ENCODE assay signal across 8 cellular contexts in genomic region chr21:32413697-32414578, GRCh38. TPM values are rescaled to one million over a fixed set of nuclear protein-coding genes. Genes with fewer than 3 reads are reported as not detected.
A peak's percentile ranks its signal among the peaks of the same experiment; 100 is the strongest.
DNase-seq lines count a peak whose midpoint lies in the region; TF ChIP-seq lines count a peak whose summit lies in the region.

No MANE protein-coding gene starts in this region.

- TF ChIP-seq CTCF in HEK293 (tag by site-specific recombination; IDR thresholded peaks at IDR 0.05) (no peak), VCaP (conservative IDR thresholded peaks at IDR 0.05) (no peak)

- POLR2A ChIA-PET in HEK293 (lab: Yijun Ruan, JAX) = no interaction called here

- H3K27ac ChIP-seq in HEK293 (ENCODE audit: extremely low read depth, low read depth, low read length) (no peak overlapping the region), VCaP (peak overlapping the region; percentile 94)

- H3K4me3 ChIP-seq in HEK293 (ENCODE audit: low read depth, low read length) = no peak overlapping the region

- peaks cover 13% of the 10 kb centered on the region for H3K4me1 ChIP-seq in HEK293 (ENCODE audit: control insufficient read depth, insufficient read depth, low read length)

- CTCF ChIA-PET in HEK293 (lab: Yijun Ruan, JAX) = interaction anchor here (0.8 to 2.7 kb wide), 8 partner anchors 8 to 187 kb away, joined by 3 to 28 read pairs (median 4); no protein-coding TSS in a partner anchor

- no peaks in the 10 kb centered on the region for H3K36me3 ChIP-seq in HEK293 (ENCODE audit: control insufficient read depth in 2 of 2, insufficient read depth in 1 of 2, low read length in 2 of 2)

- H3K9me3 ChIP-seq in HEK293 (ENCODE audit: control insufficient read depth, insufficient read depth, low read depth, low read length) = no peaks in the 10 kb centered on the region

- DNase-seq in fibroblast of peridontal ligament (ENCODE audit: extremely low read depth) (peak; percentile 73), renal cortical epithelial cell (ENCODE audit: low read depth) (peak; percentile 20), NCI-H2196 (lab: John Stamatoyannopoulos, UW; ENCODE audit: unreplicated experiment) (no peak), mucosa of gallbladder (ENCODE audit: low spot score) (no peak), CD1c-positive myeloid dendritic cell (ENCODE audit: extremely low spot score) (no peak)
- no peak for DNase-seq in effector CD4-positive, alpha-beta T cell

TF ChIP-seq in HEK293, 187 proteins besides CTCF, POLR2A, EP300 and RAD21 (continues in another document):
- TF ChIP-seq ZBTB48 (tag by site-specific recombination; IDR thresholded peaks at IDR 0.05) (peak; percentile 100), HIC1 (tag by site-specific recombination; IDR thresholded peaks at IDR 0.05) (no peak), ZBTB17 (tag by site-specific recombination; IDR thresholded peaks at IDR 0.05) (peak; percentile 59; the same call in 1 of the 2 replicates), ZNF585B (tag by site-specific recombination; IDR thresholded peaks at IDR 0.05) (no peak), PRDM10 (tag by site-specific recombination; IDR thresholded peaks at IDR 0.05) (no peak), ZFP41 (tag by site-specific recombination; IDR thresholded peaks at IDR 0.05; ENCODE audit: borderline replicate concordance) (no peak), ZNF629 (tag by site-specific recombination; IDR thresholded peaks at IDR 0.05) (peak; percentile 87), KLF17 (tag by site-specific recombination; IDR thresholded peaks at IDR 0.05) (0 out of 2 replicates have a peak, but pooled peaks have one; percentile 32), KLF8 (tag by site-specific recombination; IDR thresholded peaks at IDR 0.05) (peak; percentile 13; the same call in 1 of the 2 replicates), FEZF1 (tag by site-specific recombination; IDR thresholded peaks at IDR 0.05) (peak; percentile 73), ZEB2 (tag by site-specific recombination; IDR thresholded peaks at IDR 0.05) (peak; percentile 61), ZNF335 (tag by site-specific recombination; conservative IDR thresholded peaks at IDR 0.05) (peak; percentile 93), ZBTB21 (tag by site-specific recombination; IDR thresholded peaks at IDR 0.05) (peak; percentile 68; the same call in 1 of the 2 replicates), OSR2 (tag by site-specific recombination; IDR thresholded peaks at IDR 0.05) (peak; percentile 82), ZNF449 (tag by site-specific recombination; IDR thresholded peaks at IDR 0.05) (no peak), ZNF184 (tag by site-specific recombination; IDR thresholded peaks at IDR 0.05) (0 out of 2 replicates have a peak, but pooled peaks have one; percentile 25), ZNF266 (tag by site-specific recombination; IDR thresholded peaks at IDR 0.05; ENCODE audit: low read depth) (no peak), ZNF513 (tag by site-specific recombination; IDR thresholded peaks at IDR 0.05) (no peak), PRDM6 (tag by site-specific recombination; IDR thresholded peaks at IDR 0.05) (peak; percentile 77)

RNA-seq across cellular contexts. Expression of gene EVA1C, which starts 1.4 kb away (rescaled TPM):
- total RNA-seq in renal cortical epithelial cell (0.69 and 0.70 TPM in 2 replicates), mucosa of gallbladder (34.8 TPM)

RNA-seq across cellular contexts. Expression of gene URB1, which starts 21.1 kb away (rescaled TPM):
- total RNA-seq in renal cortical epithelial cell (10.6 and 23.1 TPM in 2 replicates), mucosa of gallbladder (11.3 TPM)

Comparison
In these comparisons a context has a peak if more than half of its experiments do, and no peak if none do; other contexts are left out.
1. DNase-seq: peak in fibroblast of peridontal ligament (single experiment) and renal cortical epithelial cell (single experiment); none in NCI-H2196 (single experiment), mucosa of gallbladder (single experiment), CD1c-positive myeloid dendritic cell (single experiment) and effector CD4-positive, alpha-beta T cell (single experiment).
2. RNA of gene EVA1C, which starts 1.4 kb away (total RNA-seq): 34.8 TPM in mucosa of gallbladder (single experiment); 0.69 to 0.70 TPM in renal cortical epithelial cell; every median in the first group is over 10 times any median in the second.